ENCODE assay signal across 23 cellular contexts in the genomic region with DNA sequence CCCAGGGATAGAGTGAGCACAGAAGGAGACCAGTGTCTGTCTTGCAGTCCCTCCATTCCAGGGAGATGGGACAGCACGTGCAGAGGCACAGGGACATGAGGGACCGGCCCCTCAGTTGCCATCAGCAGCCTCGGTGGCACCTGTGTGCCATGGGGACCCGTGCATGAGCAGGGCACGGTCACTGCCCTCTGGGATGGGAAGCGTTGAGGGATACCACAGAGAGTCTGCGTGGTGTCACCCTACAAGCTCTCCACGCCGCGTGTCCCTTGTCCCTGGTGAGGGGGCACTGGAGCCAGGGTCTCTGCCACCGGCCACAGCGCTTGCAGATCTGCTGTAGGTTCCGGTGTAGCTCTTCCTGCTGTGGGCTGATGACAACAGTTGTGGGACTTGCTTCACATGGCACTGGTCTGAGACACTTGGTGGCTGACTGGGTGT.
"Had no signal": no experiment of that assay in that cellular context is flagged by ENCODE, and none has a peak within 500 bp of the region (broad histone marks: within the 10 kb centered on the region; RNA-seq: fewer than 3 reads in every experiment).

No MANE protein-coding gene starts in this region.

- H3K27me3 ChIP-seq: right atrium auricular region, thyroid gland, upper lobe of left lung, uterus had no signal

- H3K27ac Mint-ChIP-seq: naive B cell; nephron; stimulated activated effector memory CD8-positive, alpha-beta T cell treated with anti-CD3 and anti-CD28 coated beads, Interleukin-12 subunit alpha, Interleukin-12 subunit beta, amount 100 ng/mL, for 72 hours had no signal

- H3K4me3 ChIP-seq: coronary artery, dorsolateral prefrontal cortex, esophagus muscularis mucosa, gastrocnemius medialis, right atrium auricular region, smooth muscle cell, suprapubic skin, thyroid gland, upper lobe of left lung, uterus had no signal

- H3K4me3 Mint-ChIP-seq: nephron; stimulated activated effector memory CD8-positive, alpha-beta T cell treated with anti-CD3 and anti-CD28 coated beads, Interleukin-12 subunit alpha, Interleukin-12 subunit beta, amount 100 ng/mL, for 72 hours had no signal

- H3K36me3 ChIP-seq: esophagus muscularis mucosa, gastrocnemius medialis, neutrophil, right atrium auricular region, suprapubic skin, thyroid gland, upper lobe of left lung, uterus had no signal

- ATAC-seq: gastrocnemius medialis; left cardiac atrium; left ventricle myocardium superior; stimulated activated effector memory CD8-positive, alpha-beta T cell treated with anti-CD3 and anti-CD28 coated beads, Interleukin-12 subunit alpha, Interleukin-12 subunit beta, amount 100 ng/mL, for 72 hours; stimulated activated naive CD8-positive, alpha-beta T cell treated with anti-CD3 and anti-CD28 coated beads, Interleukin-15, Interleukin-2, amounts not matched to agents 100 U/mL and 50 U/mL, for 24 hours had no signal

- H3K9me3 Mint-ChIP-seq: stimulated activated effector memory CD8-positive, alpha-beta T cell treated with anti-CD3 and anti-CD28 coated beads, Interleukin-12 subunit alpha, Interleukin-12 subunit beta, amount 100 ng/mL, for 72 hours had no signal

- H3K4me1 Mint-ChIP-seq: naive B cell, nephron had no signal

- H3K4me1 ChIP-seq: esophagus muscularis mucosa, gastrocnemius medialis, right atrium auricular region, suprapubic skin, thyroid gland, upper lobe of left lung, uterus had no signal

- DNase-seq: effector memory CD4-positive, alpha-beta T cell; gastrocnemius medialis; kidney; left cardiac atrium; left ventricle myocardium superior; mesendoderm; naive B cell; stimulated activated CD4-positive, alpha-beta T cell treated with anti-CD3 and anti-CD28 coated beads, Interleukin-4, amount 100 ng/mL, for 1 hour; stimulated activated CD8-positive, alpha-beta memory T cell treated with anti-CD3 and anti-CD28 coated beads, Interleukin-4, amount 100 ng/mL, for 48 hours; stimulated activated naive CD8-positive, alpha-beta T cell treated with anti-CD3 and anti-CD28 coated beads, Interleukin-15, Interleukin-2, amounts not matched to agents 100 U/mL and 50 U/mL, for 24 hours; thyroid gland; uterus had no signal

- H3K27ac ChIP-seq: coronary artery, dorsolateral prefrontal cortex, epithelial cell of prostate, esophagus muscularis mucosa, gastrocnemius medialis, neutrophil, right atrium auricular region, suprapubic skin, thyroid gland, upper lobe of left lung, uterus had no signal

- H3K36me3 Mint-ChIP-seq: stimulated activated effector memory CD8-positive, alpha-beta T cell treated with anti-CD3 and anti-CD28 coated beads, Interleukin-12 subunit alpha, Interleukin-12 subunit beta, amount 100 ng/mL, for 72 hours had no signal

- H3K9me3 ChIP-seq: gastrocnemius medialis, neutrophil, right atrium auricular region, suprapubic skin, thyroid gland, upper lobe of left lung, uterus had no signal
